9 cellular contexts compared by ENCODE assay signal in the genomic region with DNA sequence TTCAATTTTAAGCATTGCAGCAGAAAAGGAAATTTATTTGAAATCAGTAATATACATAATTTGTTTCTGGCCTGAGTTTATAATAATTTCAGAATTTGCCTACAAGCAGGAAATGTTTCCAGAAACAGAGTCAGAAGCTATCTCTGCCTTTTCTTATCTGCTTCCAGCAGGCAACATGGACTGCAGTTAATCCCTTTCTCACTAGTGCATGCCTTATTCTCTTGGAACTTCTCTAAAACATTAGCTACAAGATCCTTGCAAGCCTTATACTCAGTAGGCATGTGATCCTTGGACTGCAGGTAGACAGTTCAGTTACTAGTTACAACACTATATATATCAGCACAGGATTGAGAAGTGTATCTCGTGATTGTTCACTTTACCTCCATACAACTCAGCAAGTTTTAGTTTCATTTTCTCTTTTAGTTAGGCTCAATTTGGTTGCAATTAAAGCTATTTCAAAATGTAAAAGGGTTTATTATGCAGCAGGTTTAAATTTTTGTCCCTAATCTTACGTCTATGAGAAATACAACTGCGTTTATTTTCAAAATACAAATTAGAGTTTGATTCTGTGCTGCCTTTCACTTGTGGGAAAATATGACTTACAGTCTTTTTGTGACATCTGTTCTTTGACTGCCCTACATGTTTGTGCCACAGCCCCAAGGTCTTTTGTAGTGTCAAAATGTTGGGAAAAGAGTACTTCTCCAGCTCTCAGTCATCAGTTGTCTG.
DNase-seq lines count a peak whose midpoint lies in the region; ATAC-seq and TF ChIP-seq lines count a peak whose summit lies in the region.
"Had no signal": no experiment of that assay in that cellular context is flagged by ENCODE, and none has a peak within 500 bp of the region (broad histone marks: within the 10 kb centered on the region; RNA-seq: fewer than 3 reads in every experiment).

No MANE protein-coding gene starts in this region.

- H3K36me3 Mint-ChIP-seq in activated CD8-positive, alpha-beta T cell treated with anti-CD3 and anti-CD28 coated beads for 36 hours (ENCODE audit: low read depth) = no peaks in the 10 kb centered on the region

- no peaks in the 10 kb centered on the region for H3F3A ChIP-seq in smooth muscle cell (ENCODE audit: low read depth)

- intact Hi-C loops in activated CD8-positive, alpha-beta T cell treated with anti-CD3 and anti-CD28 coated beads for 36 hours (cut with micrococcal nuclease) = no loop called here

- no peaks in the 10 kb centered on the region for H4K20me1 ChIP-seq in smooth muscle cell (ENCODE audit: low read depth)

- no peak overlapping the region for H3K27ac Mint-ChIP-seq in activated CD8-positive, alpha-beta T cell treated with anti-CD3 and anti-CD28 coated beads for 36 hours

- H3K36me3 ChIP-seq in smooth muscle cell (ENCODE audit: low read depth) = no peaks in the 10 kb centered on the region
- H3K36me3 ChIP-seq in H7 (replicated peaks; ENCODE audit: control insufficient read depth, insufficient read depth, low read length) = no peaks in the 10 kb centered on the region

- whole genome bisulfite sequencing in smooth muscle cell (ENCODE audit: low lambda C conversion rate) = 88% methylated on average over 3 of the region's 3 CpGs

- H3K27me3 ChIP-seq in foreskin keratinocyte = no peaks in the 10 kb centered on the region
- H3K27me3 ChIP-seq in smooth muscle cell (ENCODE audit: low read depth) = no peaks in the 10 kb centered on the region
- no peaks in the 10 kb centered on the region for H3K27me3 ChIP-seq in H7 (ENCODE audit: control insufficient read depth, insufficient read depth, low read length)

- H3K4me1 Mint-ChIP-seq in activated CD8-positive, alpha-beta T cell treated with anti-CD3 and anti-CD28 coated beads for 36 hours (ENCODE audit: low read depth) = no peaks in the 10 kb centered on the region

- no peaks in the 10 kb centered on the region for H3K9me3 ChIP-seq in smooth muscle cell (replicated peaks; ENCODE audit: low read depth)

- H3K4me3 ChIP-seq in smooth muscle cell (peak overlapping the region; percentile 22), H7 (ENCODE audit: insufficient read depth, low read depth, low read length) (no peak overlapping the region)

- peak overlapping the region; percentile 66 for H3K4me2 ChIP-seq in smooth muscle cell

- POLR2A ChIA-PET in activated CD8-positive, alpha-beta T cell treated with anti-CD3 and anti-CD28 coated beads for 36 hours (lab: Charles Lee) = no interaction called here

- ATAC-seq in foreskin keratinocyte = peak; percentile 49
- ATAC-seq in activated CD8-positive, alpha-beta T cell treated with anti-CD3 and anti-CD28 coated beads for 36 hours = no peak

- H3K27ac ChIP-seq in foreskin keratinocyte (no peak overlapping the region), smooth muscle cell (ENCODE audit: low read depth) (no peak overlapping the region)
- H3K27ac ChIP-seq: epithelial cell of prostate had no signal

- no peak overlapping the region for H3K4me3 Mint-ChIP-seq in activated CD8-positive, alpha-beta T cell treated with anti-CD3 and anti-CD28 coated beads for 36 hours

- TF ChIP-seq CTCF in foreskin keratinocyte (conservative IDR thresholded peaks at IDR 0.05) (no peak), smooth muscle cell (IDR thresholded peaks at IDR 0.05; ENCODE audit: borderline replicate concordance, insufficient read depth, poor library complexity, severe bottlenecking) (no peak)
- TF ChIP-seq CTCF in activated CD8-positive, alpha-beta T cell treated with anti-CD3 and anti-CD28 coated beads for 36 hours (IDR thresholded peaks at IDR 0.05) = no peak

- peaks cover 17% of the 10 kb centered on the region for H3K9me3 Mint-ChIP-seq in activated CD8-positive, alpha-beta T cell treated with anti-CD3 and anti-CD28 coated beads for 36 hours

- no peaks in the 10 kb centered on the region for H3K27me3 Mint-ChIP-seq in activated CD8-positive, alpha-beta T cell treated with anti-CD3 and anti-CD28 coated beads for 36 hours

- in situ Hi-C loops in SK-MEL-5 (cut with HindIII; ENCODE audit: low pct_unique_long_range_greater_than_20kb, low sequenced_read_pairs) = no loop called here

- no peak overlapping the region for H3K9ac ChIP-seq in smooth muscle cell (ENCODE audit: low read depth)

- CTCF ChIA-PET in activated CD8-positive, alpha-beta T cell treated with anti-CD3 and anti-CD28 coated beads for 36 hours (lab: Charles Lee) = no interaction called here

- DNase-seq in NCI-H748 treated with DMSO at 0.1 percent for 48 hours (lab: John Stamatoyannopoulos, UW) = peak; percentile 5
- no peak for DNase-seq in NCI-H748 (lab: John Stamatoyannopoulos, UW; ENCODE audit: unreplicated experiment)
- DNase-seq in SK-MEL-5 (ENCODE audit: low read depth, low spot score) = peak; percentile 2
- peak; percentile 11 to 21 for DNase-seq in foreskin keratinocyte
- no peak for DNase-seq in smooth muscle cell (lab: John Stamatoyannopoulos, UW; ENCODE audit: unreplicated experiment)
- no peak for DNase-seq in NCI-H2196 (lab: John Stamatoyannopoulos, UW; ENCODE audit: unreplicated experiment)
- DNase-seq in activated CD8-positive, alpha-beta T cell treated with anti-CD3 and anti-CD28 coated beads for 36 hours = no peak
- no peak for DNase-seq in H7

- no peak overlapping the region for H2AFZ ChIP-seq in smooth muscle cell (ENCODE audit: low read depth)

- H3K79me2 ChIP-seq in smooth muscle cell (ENCODE audit: low read depth) = no peaks in the 10 kb centered on the region

- H3K4me1 ChIP-seq in foreskin keratinocyte = no peaks in the 10 kb centered on the region
- no peaks in the 10 kb centered on the region for H3K4me1 ChIP-seq in smooth muscle cell (ENCODE audit: low read depth)

Comparison
In these comparisons a context has a peak if more than half of its experiments do, and no peak if none do; other contexts are left out.
1. DNase-seq: peak in NCI-H748 treated with DMSO at 0.1 percent for 48 hours (single experiment), SK-MEL-5 (single experiment) and foreskin keratinocyte (2 of 2); none in NCI-H748 (single experiment), smooth muscle cell (single experiment), NCI-H2196 (single experiment), activated CD8-positive, alpha-beta T cell treated with anti-CD3 and anti-CD28 coated beads for 36 hours (single experiment) and H7 (single experiment).